2 cellular contexts compared by ENCODE assay signal in the genomic region with DNA sequence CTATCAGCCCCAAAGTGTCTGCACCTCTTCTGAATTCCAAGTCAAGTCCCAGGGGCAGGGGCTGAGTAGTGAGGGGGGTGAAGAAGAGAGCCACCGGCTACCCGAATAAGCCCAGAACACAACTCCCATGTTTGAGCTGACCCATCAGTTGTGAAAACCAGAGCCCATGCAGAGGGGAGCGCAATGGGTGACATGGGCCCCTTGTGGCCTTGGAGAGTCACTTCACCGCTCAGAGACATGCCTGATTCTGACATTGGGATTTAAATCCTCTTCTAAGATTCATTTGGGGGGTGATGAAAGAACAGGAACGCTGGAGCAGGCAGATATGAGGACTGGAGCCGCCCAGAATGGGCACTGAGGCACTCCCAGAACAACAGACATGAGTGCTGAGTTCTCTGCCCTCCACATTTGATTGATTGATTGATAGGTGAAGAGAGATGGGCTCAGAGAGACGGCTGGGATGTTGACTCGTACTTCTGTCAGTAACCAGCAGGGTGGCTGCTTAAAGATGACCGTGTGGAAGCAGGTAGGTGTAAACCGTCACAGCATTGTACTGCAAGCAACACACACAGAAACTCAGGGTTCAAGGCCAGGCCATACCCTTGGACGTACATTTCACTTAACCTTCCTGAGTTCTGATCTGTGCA.
TF ChIP-seq lines count a peak whose summit lies in the region.

No MANE protein-coding gene starts in this region.

TF ChIP-seq in HCT116, 20 proteins besides CTCF, POLR2A, EP300 and RAD21:
- no peak for TF ChIP-seq YY1 (IDR thresholded peaks at IDR 0.05; ENCODE audit: extremely low read depth, insufficient replicate concordance, low read depth, low read length)
- TF ChIP-seq TCF7L2 (IDR thresholded peaks at IDR 0.05; ENCODE audit: borderline replicate concordance, extremely low read depth, insufficient read depth, insufficient read length) = no peak
- TF ChIP-seq, protein P1, sequence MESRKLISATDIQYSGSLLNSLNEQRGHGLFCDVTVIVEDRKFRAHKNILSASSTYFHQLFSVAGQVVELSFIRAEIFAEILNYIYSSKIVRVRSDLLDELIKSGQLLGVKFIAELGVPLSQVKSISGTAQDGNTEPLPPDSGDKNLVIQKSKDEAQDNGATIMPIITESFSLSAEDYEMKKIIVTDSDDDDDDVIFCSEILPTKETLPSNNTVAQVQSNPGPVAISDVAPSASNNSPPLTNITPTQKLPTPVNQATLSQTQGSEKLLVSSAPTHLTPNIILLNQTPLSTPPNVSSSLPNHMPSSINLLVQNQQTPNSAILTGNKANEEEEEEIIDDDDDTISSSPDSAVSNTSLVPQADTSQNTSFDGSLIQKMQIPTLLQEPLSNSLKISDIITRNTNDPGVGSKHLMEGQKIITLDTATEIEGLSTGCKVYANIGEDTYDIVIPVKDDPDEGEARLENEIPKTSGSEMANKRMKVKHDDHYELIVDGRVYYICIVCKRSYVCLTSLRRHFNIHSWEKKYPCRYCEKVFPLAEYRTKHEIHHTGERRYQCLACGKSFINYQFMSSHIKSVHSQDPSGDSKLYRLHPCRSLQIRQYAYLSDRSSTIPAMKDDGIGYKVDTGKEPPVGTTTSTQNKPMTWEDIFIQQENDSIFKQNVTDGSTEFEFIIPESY (IDR thresholded peaks at IDR 0.05; ENCODE audit: extremely low read depth, insufficient replicate concordance, low read length) = no peak
- TF ChIP-seq EGR1 (IDR thresholded peaks at IDR 0.05; ENCODE audit: low read depth) = no peak
- no peak for TF ChIP-seq SP1 (IDR thresholded peaks at IDR 0.05; ENCODE audit: low read depth)
- TF ChIP-seq, protein P2, sequence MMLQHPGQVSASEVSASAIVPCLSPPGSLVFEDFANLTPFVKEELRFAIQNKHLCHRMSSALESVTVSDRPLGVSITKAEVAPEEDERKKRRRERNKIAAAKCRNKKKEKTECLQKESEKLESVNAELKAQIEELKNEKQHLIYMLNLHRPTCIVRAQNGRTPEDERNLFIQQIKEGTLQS (IDR thresholded peaks at IDR 0.05) = no peak
- TF ChIP-seq SIN3A (IDR thresholded peaks at IDR 0.05; ENCODE audit: low read depth) = no peak

TF ChIP-seq in GM12878, 131 proteins besides CTCF, POLR2A, EP300 and RAD21:
- TF ChIP-seq SREBF1 (IDR thresholded peaks at IDR 0.05; ENCODE audit: low read length) (no peak), EED (IDR thresholded peaks at IDR 0.05; ENCODE audit: low read depth) (no peak), PAX8 (IDR thresholded peaks at IDR 0.05) (no peak)
- TF ChIP-seq, protein P3, sequence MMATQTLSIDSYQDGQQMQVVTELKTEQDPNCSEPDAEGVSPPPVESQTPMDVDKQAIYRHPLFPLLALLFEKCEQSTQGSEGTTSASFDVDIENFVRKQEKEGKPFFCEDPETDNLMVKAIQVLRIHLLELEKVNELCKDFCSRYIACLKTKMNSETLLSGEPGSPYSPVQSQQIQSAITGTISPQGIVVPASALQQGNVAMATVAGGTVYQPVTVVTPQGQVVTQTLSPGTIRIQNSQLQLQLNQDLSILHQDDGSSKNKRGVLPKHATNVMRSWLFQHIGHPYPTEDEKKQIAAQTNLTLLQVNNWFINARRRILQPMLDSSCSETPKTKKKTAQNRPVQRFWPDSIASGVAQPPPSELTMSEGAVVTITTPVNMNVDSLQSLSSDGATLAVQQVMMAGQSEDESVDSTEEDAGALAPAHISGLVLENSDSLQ (IDR thresholded peaks at IDR 0.05) = peak; percentile 36; the same call in 1 of the 2 replicates
- TF ChIP-seq, protein P4, sequence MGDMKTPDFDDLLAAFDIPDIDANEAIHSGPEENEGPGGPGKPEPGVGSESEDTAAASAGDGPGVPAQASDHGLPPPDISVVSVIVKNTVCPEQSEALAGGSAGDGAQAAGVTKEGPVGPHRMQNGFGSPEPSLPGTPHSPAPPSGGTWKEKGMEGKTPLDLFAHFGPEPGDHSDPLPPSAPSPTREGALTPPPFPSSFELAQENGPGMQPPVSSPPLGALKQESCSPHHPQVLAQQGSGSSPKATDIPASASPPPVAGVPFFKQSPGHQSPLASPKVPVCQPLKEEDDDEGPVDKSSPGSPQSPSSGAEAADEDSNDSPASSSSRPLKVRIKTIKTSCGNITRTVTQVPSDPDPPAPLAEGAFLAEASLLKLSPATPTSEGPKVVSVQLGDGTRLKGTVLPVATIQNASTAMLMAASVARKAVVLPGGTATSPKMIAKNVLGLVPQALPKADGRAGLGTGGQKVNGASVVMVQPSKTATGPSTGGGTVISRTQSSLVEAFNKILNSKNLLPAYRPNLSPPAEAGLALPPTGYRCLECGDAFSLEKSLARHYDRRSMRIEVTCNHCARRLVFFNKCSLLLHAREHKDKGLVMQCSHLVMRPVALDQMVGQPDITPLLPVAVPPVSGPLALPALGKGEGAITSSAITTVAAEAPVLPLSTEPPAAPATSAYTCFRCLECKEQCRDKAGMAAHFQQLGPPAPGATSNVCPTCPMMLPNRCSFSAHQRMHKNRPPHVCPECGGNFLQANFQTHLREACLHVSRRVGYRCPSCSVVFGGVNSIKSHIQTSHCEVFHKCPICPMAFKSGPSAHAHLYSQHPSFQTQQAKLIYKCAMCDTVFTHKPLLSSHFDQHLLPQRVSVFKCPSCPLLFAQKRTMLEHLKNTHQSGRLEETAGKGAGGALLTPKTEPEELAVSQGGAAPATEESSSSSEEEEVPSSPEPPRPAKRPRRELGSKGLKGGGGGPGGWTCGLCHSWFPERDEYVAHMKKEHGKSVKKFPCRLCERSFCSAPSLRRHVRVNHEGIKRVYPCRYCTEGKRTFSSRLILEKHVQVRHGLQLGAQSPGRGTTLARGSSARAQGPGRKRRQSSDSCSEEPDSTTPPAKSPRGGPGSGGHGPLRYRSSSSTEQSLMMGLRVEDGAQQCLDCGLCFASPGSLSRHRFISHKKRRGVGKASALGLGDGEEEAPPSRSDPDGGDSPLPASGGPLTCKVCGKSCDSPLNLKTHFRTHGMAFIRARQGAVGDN (IDR thresholded peaks at IDR 0.05) = no peak
TF ChIP-seq in GM12878: peak in this region for 1.
